18 cellular contexts compared by ENCODE assay signal in the genomic region with DNA sequence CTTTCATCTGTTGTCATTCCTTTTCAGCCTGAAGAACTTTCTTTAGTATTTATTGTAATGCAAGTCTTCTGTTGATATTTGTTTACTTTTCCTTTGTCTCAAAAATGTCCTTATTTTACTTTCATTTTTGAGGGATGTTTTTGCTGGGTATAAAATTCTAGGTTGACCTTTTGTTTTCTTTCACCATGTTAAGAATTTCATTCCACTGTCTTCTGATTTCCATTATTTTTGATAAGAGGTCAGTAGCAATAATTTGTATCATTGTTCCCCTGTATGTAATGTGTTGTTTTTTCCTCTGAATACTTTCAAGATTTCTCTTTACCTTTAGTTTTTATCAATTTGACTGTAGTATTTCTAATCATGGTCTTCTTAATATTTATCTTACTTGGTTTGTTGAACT.
DNase-seq lines count a peak whose midpoint lies in the region; FAIRE-seq and TF ChIP-seq lines count a peak whose summit lies in the region.
"Had no signal": no experiment of that assay in that cellular context is flagged by ENCODE, and none has a peak within 500 bp of the region (broad histone marks: within the 10 kb centered on the region; RNA-seq: fewer than 3 reads in every experiment).

No MANE protein-coding gene starts in this region.

- H3K79me1 ChIP-seq in mesenchymal stem cell (replicated peaks; ENCODE audit: low read length, poor library complexity, severe bottlenecking): peaks cover 4% of the 10 kb centered on the region

- CTCF ChIA-PET in HEK293 (lab: Yijun Ruan, JAX): no interaction called here

- no peak overlapping the region for H3K23ac ChIP-seq in mesenchymal stem cell (ENCODE audit: low read length in 2 of 2)

- H2AFZ ChIP-seq in mesenchymal stem cell (ENCODE audit: low read depth, low read length): no peak overlapping the region
- H2AFZ ChIP-seq: PC-9 had no signal

- no peak overlapping the region for H2BK120ac ChIP-seq in mesenchymal stem cell (ENCODE audit: low read depth, low read length)

- H2BK12ac ChIP-seq in mesenchymal stem cell (ENCODE audit: low read length in 2 of 2): no peak overlapping the region

- H3K4me2 ChIP-seq in mesenchymal stem cell (ENCODE audit: low read length, poor library complexity, severe bottlenecking): no peak overlapping the region
- H3K4me2 ChIP-seq: PC-9 had no signal

- H3K4me3 ChIP-seq in HEK293 (ENCODE audit: low read depth, low read length): no peak overlapping the region
- no peak overlapping the region for H3K4me3 ChIP-seq in mesenchymal stem cell (ENCODE audit: insufficient read depth in 1 of 2, low read depth in 1 of 2, low read length in 2 of 2)
- H3K4me3 ChIP-seq: PC-9, SJSA1 had no signal

- FAIRE-seq in G401.6 (lab: Jason Lieb, UNC): peak; percentile 13
- FAIRE-seq: GM18507, H1, HTR-8/SVneo had no signal

- no peak overlapping the region for H4K91ac ChIP-seq in mesenchymal stem cell (ENCODE audit: low read length)

- H3K4me1 ChIP-seq in HEK293 (ENCODE audit: control insufficient read depth, insufficient read depth, low read length) (no peaks in the 10 kb centered on the region), mesenchymal stem cell (ENCODE audit: control insufficient read depth, insufficient read depth, low read depth, low read length) (no peaks in the 10 kb centered on the region)
- H3K4me1 ChIP-seq: SJSA1 had no signal

- no peaks in the 10 kb centered on the region for H3K36me3 ChIP-seq in HEK293 (ENCODE audit: control insufficient read depth in 2 of 2, insufficient read depth in 1 of 2, low read length in 2 of 2)
- peaks cover 0 to 12% of the 10 kb centered on the region in 2 experiments for H3K36me3 ChIP-seq in mesenchymal stem cell (ENCODE audit: control insufficient read depth in 1 of 2, insufficient read depth in 2 of 2, low read depth in 1 of 2, low read length in 2 of 2)
- H3K36me3 ChIP-seq: SJSA1 had no signal

- DNase-seq in amniotic epithelial cell (ENCODE audit: low read depth) (peak; percentile 5), mesenchymal stem cell (peak; percentile 3), SIG-M5 treated with dmso at 0.1 percent for 504 hours (lab: John Stamatoyannopoulos, UW; ENCODE audit: unreplicated experiment) (no peak), KG1 (lab: John Stamatoyannopoulos, UW) (no peak), NOMO-1 (lab: John Stamatoyannopoulos, UW; ENCODE audit: unreplicated experiment in 2 of 2) (no peak)
- DNase-seq: CD4-positive, alpha-beta T cell; DMS79; NCI-H1105 treated with DMSO at 0.1 percent for 48 hours; NCI-H1694 treated with DMSO at 0.1 percent for 48 hours; NCI-H748 treated with DMSO at 0.1 percent for 48 hours; PC-9; SW 1271 had no signal

- no peak overlapping the region for H4K8ac ChIP-seq in mesenchymal stem cell (ENCODE audit: low read length)

- no peak overlapping the region for H3K18ac ChIP-seq in mesenchymal stem cell (ENCODE audit: low read depth in 1 of 2, low read length in 2 of 2)

- H3K9ac ChIP-seq in mesenchymal stem cell (ENCODE audit: low read length): no peak overlapping the region

- H3K9me3 ChIP-seq in HEK293 (ENCODE audit: control insufficient read depth, insufficient read depth, low read depth, low read length) (no peaks in the 10 kb centered on the region), mesenchymal stem cell (ENCODE audit: control insufficient read depth, low read length) (peaks cover 49% of the 10 kb centered on the region)
- H3K9me3 ChIP-seq: SJSA1 had no signal

- no peak overlapping the region for H3K27ac ChIP-seq in HEK293 (ENCODE audit: extremely low read depth, low read depth, low read length)
- H3K27ac ChIP-seq in mesenchymal stem cell (ENCODE audit: low read length, poor library complexity, severe bottlenecking): no peak overlapping the region
- H3K27ac ChIP-seq: PC-9, SJSA1 had no signal

- no peak overlapping the region for H3K14ac ChIP-seq in mesenchymal stem cell (ENCODE audit: low read length in 2 of 2)

- H2BK5ac ChIP-seq in mesenchymal stem cell (ENCODE audit: low read depth, low read length, poor library complexity, severe bottlenecking): no peak overlapping the region

- no peak overlapping the region for H3K4ac ChIP-seq in mesenchymal stem cell (ENCODE audit: low read depth in 1 of 2, low read length in 2 of 2)

- POLR2A ChIA-PET in HEK293 (lab: Yijun Ruan, JAX): no interaction called here

- no peak overlapping the region for H2AK5ac ChIP-seq in mesenchymal stem cell (ENCODE audit: low read length, severe bottlenecking)

- H3K27me3 ChIP-seq in mesenchymal stem cell (ENCODE audit: control insufficient read depth in 1 of 2, insufficient read depth in 1 of 2, low read length in 2 of 2): no peaks in the 10 kb centered on the region
- H3K27me3 ChIP-seq: SJSA1 had no signal

- TF ChIP-seq CTCF in HEK293 (tag by site-specific recombination; IDR thresholded peaks at IDR 0.05): no peak

- H2BK15ac ChIP-seq in mesenchymal stem cell (ENCODE audit: low read depth, poor library complexity, severe bottlenecking): no peak overlapping the region

TF ChIP-seq in HEK293, 187 proteins besides CTCF, POLR2A, EP300 and RAD21:
- TF ChIP-seq, protein P1, sequence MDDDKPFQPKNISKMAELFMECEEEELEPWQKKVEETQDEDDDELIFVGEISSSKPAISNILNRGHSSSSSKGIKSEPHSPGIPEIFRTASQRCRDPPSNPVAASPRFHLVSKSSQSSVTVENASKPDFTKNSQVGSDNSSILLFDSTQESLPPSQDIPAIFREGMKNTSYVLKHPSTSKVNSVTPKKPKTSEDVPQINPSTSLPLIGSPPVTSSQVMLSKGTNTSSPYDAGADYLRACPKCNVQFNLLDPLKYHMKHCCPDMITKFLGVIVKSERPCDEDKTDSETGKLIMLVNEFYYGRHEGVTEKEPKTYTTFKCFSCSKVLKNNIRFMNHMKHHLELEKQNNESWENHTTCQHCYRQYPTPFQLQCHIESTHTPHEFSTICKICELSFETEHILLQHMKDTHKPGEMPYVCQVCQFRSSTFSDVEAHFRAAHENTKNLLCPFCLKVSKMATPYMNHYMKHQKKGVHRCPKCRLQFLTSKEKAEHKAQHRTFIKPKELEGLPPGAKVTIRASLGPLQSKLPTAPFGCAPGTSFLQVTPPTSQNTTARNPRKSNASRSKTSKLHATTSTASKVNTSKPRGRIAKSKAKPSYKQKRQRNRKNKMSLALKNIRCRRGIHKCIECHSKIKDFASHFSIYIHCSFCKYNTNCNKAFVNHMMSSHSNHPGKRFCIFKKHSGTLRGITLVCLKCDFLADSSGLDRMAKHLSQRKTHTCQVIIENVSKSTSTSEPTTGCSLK (tag by site-specific recombination; IDR thresholded peaks at IDR 0.05): no peak
- TF ChIP-seq ZNF239 (tag by site-specific recombination; IDR thresholded peaks at IDR 0.05): no peak
- TF ChIP-seq ZNF335 (tag by site-specific recombination; conservative IDR thresholded peaks at IDR 0.05): no peak
- TF ChIP-seq PRDM1 (tag by site-specific recombination; IDR thresholded peaks at IDR 0.05): peak; percentile 39; the same call in 1 of the 2 replicates
- TF ChIP-seq SETDB1 (IDR thresholded peaks at IDR 0.05; ENCODE audit: insufficient read length, low read length): peak; percentile 84
- no peak for TF ChIP-seq ZNF830 (tag by site-specific recombination; IDR thresholded peaks at IDR 0.05; ENCODE audit: low read depth)

Comparison
In these comparisons a context has a peak if more than half of its experiments do, and no peak if none do; other contexts are left out.
1. DNase-seq: peak in amniotic epithelial cell (single experiment) and mesenchymal stem cell (single experiment); none in SIG-M5 treated with dmso at 0.1 percent for 504 hours (single experiment), KG1 (single experiment) and NOMO-1 (0 of 2).